Comparison of ENCODE assay signal across 1 cellular context in the genomic region with DNA sequence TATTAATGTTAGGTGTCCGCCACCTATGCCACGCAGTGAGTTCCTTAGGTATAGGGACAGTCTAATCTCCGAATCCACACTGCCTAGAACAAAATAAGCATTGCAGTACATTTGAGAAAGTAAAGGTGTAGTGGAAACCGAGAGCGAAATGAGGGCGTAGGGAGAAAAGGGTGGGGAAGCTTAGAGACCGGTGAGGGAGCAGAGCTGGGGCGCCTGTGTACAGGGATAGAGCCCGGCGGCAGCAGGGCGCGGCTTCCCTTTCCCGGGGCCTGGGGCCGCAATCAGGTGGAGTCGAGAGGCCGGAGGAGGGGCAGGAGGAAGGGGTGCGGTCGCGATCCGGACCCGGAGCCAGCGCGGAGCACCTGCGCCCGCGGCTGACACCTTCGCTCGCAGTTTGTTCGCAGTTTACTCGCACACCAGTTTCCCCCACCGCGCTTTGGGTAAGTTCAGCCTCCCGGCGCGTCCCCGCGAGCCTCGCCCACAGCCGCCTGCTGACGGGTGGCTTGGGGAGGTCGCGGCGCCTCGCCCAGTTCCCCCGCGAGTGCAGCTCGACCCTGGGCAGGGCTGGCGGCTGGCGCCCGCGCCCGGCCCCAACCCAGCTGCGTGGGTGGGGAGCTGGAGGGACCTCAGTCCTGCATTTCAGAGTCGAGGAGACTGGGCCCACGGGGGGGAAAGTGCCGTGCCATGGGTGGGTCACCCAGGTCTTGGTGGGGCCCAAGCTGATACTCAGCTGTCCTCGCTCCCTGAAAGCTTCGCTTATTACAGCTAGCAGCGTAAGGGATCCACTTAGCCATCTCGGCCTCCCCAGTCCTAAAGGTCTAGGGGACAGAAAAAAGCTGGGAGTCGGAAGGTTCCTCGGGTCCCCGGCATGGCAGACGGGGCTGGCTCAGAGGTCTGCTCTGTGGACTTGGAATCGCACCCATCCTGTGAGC.
A peak's percentile ranks its signal among the peaks of the same experiment; 100 is the strongest.
TF ChIP-seq lines count a peak whose summit lies in the region.

A gene with protein sequence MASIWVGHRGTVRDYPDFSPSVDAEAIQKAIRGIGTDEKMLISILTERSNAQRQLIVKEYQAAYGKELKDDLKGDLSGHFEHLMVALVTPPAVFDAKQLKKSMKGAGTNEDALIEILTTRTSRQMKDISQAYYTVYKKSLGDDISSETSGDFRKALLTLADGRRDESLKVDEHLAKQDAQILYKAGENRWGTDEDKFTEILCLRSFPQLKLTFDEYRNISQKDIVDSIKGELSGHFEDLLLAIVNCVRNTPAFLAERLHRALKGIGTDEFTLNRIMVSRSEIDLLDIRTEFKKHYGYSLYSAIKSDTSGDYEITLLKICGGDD (plus strand): TSS at position 351 of the 932 bp plus-strand sequence. CDS start 2,704 bp downstream, outside the sequence.

TF ChIP-seq in WTC11, 78 proteins besides CTCF, POLR2A, EP300 and RAD21 (continued from another document):
- TF ChIP-seq, protein P1, sequence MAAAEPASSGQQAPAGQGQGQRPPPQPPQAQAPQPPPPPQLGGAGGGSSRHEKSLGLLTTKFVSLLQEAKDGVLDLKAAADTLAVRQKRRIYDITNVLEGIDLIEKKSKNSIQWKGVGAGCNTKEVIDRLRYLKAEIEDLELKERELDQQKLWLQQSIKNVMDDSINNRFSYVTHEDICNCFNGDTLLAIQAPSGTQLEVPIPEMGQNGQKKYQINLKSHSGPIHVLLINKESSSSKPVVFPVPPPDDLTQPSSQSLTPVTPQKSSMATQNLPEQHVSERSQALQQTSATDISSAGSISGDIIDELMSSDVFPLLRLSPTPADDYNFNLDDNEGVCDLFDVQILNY (CRISPR knock-in tag; IDR thresholded peaks at IDR 0.05): 0 out of 2 replicates have a peak, but pooled peaks have one; percentile 33
